ENCODE assay signal across 13 cellular contexts in the genomic region with DNA sequence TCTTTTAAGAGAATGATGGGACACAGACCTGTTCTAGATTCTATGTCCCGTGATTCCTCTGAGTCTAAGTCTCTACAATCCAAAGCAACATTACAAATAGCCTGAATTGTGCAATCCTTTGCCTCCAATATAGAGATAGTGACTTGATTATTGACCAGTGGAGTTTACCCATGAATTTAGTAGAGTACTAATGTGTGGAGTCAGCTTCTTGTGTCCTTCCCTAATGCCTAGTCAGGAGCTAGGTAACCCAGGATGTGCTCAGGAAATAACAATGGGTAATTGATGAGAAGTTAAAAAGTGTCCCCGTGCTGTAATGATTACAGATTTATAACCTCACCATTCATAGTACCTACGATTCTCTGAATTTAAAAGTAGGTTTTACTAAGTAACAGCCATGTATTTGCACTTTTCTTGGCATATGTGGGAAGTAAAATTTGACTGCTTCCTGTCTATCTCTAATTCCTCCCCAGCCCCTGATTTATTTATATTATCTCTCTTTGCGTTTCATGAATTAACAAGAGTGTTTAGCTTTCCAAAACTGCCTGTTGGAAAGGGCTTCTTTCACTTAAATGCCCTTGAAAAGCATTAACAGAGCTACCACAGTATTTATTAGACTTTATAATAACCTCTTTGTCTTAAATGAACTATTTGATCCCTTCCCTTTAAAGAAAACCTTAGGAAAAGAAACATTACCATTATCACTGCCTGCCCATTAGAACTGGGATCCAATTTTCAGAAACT. TPM values are rescaled to one million over a fixed set of nuclear protein-coding genes. Genes with fewer than 3 reads are reported as not detected.
DNase-seq lines count a peak whose midpoint lies in the region; ATAC-seq and TF ChIP-seq lines count a peak whose summit lies in the region.
"Had no signal": no experiment of that assay in that cellular context is flagged by ENCODE, and none has a peak within 500 bp of the region (broad histone marks: within the 10 kb centered on the region; RNA-seq: fewer than 3 reads in every experiment).

No MANE protein-coding gene starts in this region.

- H3K9ac ChIP-seq in fibroblast of lung (ENCODE audit: insufficient read depth, low read length), result no peak overlapping the region

- peaks cover 2% of the 10 kb centered on the region for H3K9me3 Mint-ChIP-seq in progenitor cell of endocrine pancreas (ENCODE audit: low read depth)
- H3K9me3 Mint-ChIP-seq: naive B cell had no signal

- H4K20me1 ChIP-seq in fibroblast of lung (ENCODE audit: control insufficient read depth, extremely low read depth, insufficient read depth, low read length), result no peaks in the 10 kb centered on the region

- H3K27ac ChIP-seq in SJSA1 (peak overlapping the region; percentile 89), fibroblast of lung (ENCODE audit: insufficient read depth, low read length) (peak overlapping the region; percentile 82)

- H3K27me3 ChIP-seq in SJSA1 (replicated peaks) (no peaks in the 10 kb centered on the region), fibroblast of lung (ENCODE audit: control insufficient read depth, insufficient read depth, low read length) (no peaks in the 10 kb centered on the region)

- no peak overlapping the region for H2AFZ ChIP-seq in fibroblast of lung (ENCODE audit: low read length)

- H3K4me1 Mint-ChIP-seq in progenitor cell of endocrine pancreas (ENCODE audit: low read depth), result peaks cover 42% of the 10 kb centered on the region

- H3K36me3 Mint-ChIP-seq in progenitor cell of endocrine pancreas (ENCODE audit: insufficient read depth), result peaks cover 29% of the 10 kb centered on the region

- peaks cover 26% of the 10 kb centered on the region for H3K79me2 ChIP-seq in fibroblast of lung (ENCODE audit: control insufficient read depth, insufficient read depth, low read length)

- no peak for ATAC-seq in GM18873 (IDR thresholded peaks at IDR 0.05; ENCODE audit: low FRiP score, unreplicated experiment)
- ATAC-seq: PC-3 had no signal

- peak overlapping the region; percentile 99 for H3K27ac Mint-ChIP-seq in progenitor cell of endocrine pancreas

- H3K4me3 ChIP-seq in SJSA1, result no peak overlapping the region
- no peak overlapping the region for H3K4me3 ChIP-seq in fibroblast of lung (replicated peaks in 1 of 4; ENCODE audit: control extremely low read depth in 1 of 4, insufficient read depth in 1 of 4, low read depth in 3 of 4, low read length in 4 of 4)

- no peak for TF ChIP-seq CTCF in fibroblast of lung (conservative IDR thresholded peaks at IDR 0.05 in 1 of 2, IDR thresholded peaks at IDR 0.05 in 1 of 2; ENCODE audit: low read depth in 1 of 2, low read length in 2 of 2)
- TF ChIP-seq CTCF in progenitor cell of endocrine pancreas (IDR thresholded peaks at IDR 0.05; ENCODE audit: unreplicated experiment), result no peak
- TF ChIP-seq CTCF in GM10248 (IDR thresholded peaks at IDR 0.05; ENCODE audit: control extremely low read depth, extremely low read depth, low read depth, missing control alignments), result no peak

- DNase-seq in COLO829 (ENCODE audit: low spot score) (peak; percentile 82), SJSA1 (ENCODE audit: low read depth in 1 of 2, low spot score in 2 of 2) (no peak), fibroblast of lung (ENCODE audit: low read depth in 2 of 2) (no peak), progenitor cell of endocrine pancreas (ENCODE audit: low spot score, unreplicated experiment) (no peak), NAMALWA (ENCODE audit: low spot score) (no peak), GM10248 (ENCODE audit: extremely low spot score) (no peak)
- DNase-seq: activated CD8-positive, alpha-beta memory T cell treated with anti-CD3 and anti-CD28 coated beads for 24 hours; GDM1; naive B cell; NCI-H510A; PC-3 had no signal

- no peaks in the 10 kb centered on the region for H3K27me3 Mint-ChIP-seq in progenitor cell of endocrine pancreas
- H3K27me3 Mint-ChIP-seq: activated naive CD8-positive, alpha-beta T cell; naive B cell had no signal

- H3K4me2 ChIP-seq in fibroblast of lung (ENCODE audit: extremely low read depth, insufficient read depth, low read length), result no peak overlapping the region

- no peak overlapping the region for H3K4me3 Mint-ChIP-seq in progenitor cell of endocrine pancreas (ENCODE audit: low read depth)
- H3K4me3 Mint-ChIP-seq: activated naive CD8-positive, alpha-beta T cell; naive B cell had no signal

- no peaks in the 10 kb centered on the region for H3K9me3 ChIP-seq in SJSA1 (replicated peaks)
- H3K9me3 ChIP-seq in fibroblast of lung (ENCODE audit: control insufficient read depth, insufficient read depth, low read depth, low read length), result no peaks in the 10 kb centered on the region

- H3K4me1 ChIP-seq in SJSA1 (replicated peaks) (peaks cover 72% of the 10 kb centered on the region), fibroblast of lung (ENCODE audit: control insufficient read depth, extremely low read depth, insufficient read depth, low read length) (peaks cover 39% of the 10 kb centered on the region)

- POLR2A ChIA-PET in GM10248 (lab: Yijun Ruan, JAX), result interaction anchor here (1.1 kb wide), 1 partner anchor 31 kb away, joined by 3 read pairs; the partner anchor contains the start of gene NEDD9

- H3K36me3 ChIP-seq in SJSA1, result peaks cover 49% of the 10 kb centered on the region
- peaks cover 7% of the 10 kb centered on the region for H3K36me3 ChIP-seq in fibroblast of lung (ENCODE audit: control insufficient read depth, insufficient read depth, low read length)

- CTCF ChIA-PET in GM10248 (lab: Yijun Ruan, JAX), result interaction anchor here (0.7 to 1.7 kb wide), 6 partner anchors 8 to 294 kb away, joined by 3 to 5 read pairs (median 4); no protein-coding TSS in a partner anchor

RNA-seq across cellular contexts. Expression of gene NEDD9, which starts 30.5 kb away (rescaled TPM):
- 13.3 and 27.8 TPM in 2 replicates for total RNA-seq in SJSA1 (2014; rRNA removed; shearing (Covaris generic))
- 13.6 and 33.7 TPM in 2 replicates for total RNA-seq in fibroblast of lung
- polyA plus RNA-seq in fibroblast of lung, result 35.2 and 41.9 TPM in 2 replicates
- polyA plus RNA-seq in fibroblast of lung (2012), result 25.1 and 26.5 TPM in 2 replicates
- polyA minus RNA-seq in fibroblast of lung (ENCODE audit: low replicate concordance), result 75.8 and 84.0 TPM in 2 replicates
- 13.6 and 14.1 TPM in 2 replicates for total RNA-seq in progenitor cell of endocrine pancreas
